ENCODE assay signal across 19 cellular contexts in genomic region chr1:25785321-25786067, GRCh38. TPM values are rescaled to one million over a fixed set of nuclear protein-coding genes. Genes with fewer than 3 reads are reported as not detected.
DNase-seq lines count a peak whose midpoint lies in the region; ATAC-seq, FAIRE-seq and TF ChIP-seq lines count a peak whose summit lies in the region.
"Had no signal": no experiment of that assay in that cellular context is flagged by ENCODE, and none has a peak within 500 bp of the region (broad histone marks: within the 10 kb centered on the region; RNA-seq: fewer than 3 reads in every experiment).

No MANE protein-coding gene starts in this region.

- no peaks in the 10 kb centered on the region for H3K79me2 ChIP-seq in K562 (ENCODE audit: control insufficient read depth, insufficient read depth, low read length)
- H3K79me2 ChIP-seq in OCI-LY7 (ENCODE audit: insufficient read depth, low read depth, low read length), result no peaks in the 10 kb centered on the region

- 60% methylated on average over 10 of the region's 10 CpGs for WGBS in K562 (ENCODE audit: insufficient coverage, low coverage, missing lambda C conversion rate)

- H3K27ac ChIP-seq in K562 (ENCODE audit: extremely low read depth, low read depth, low read length) (no peak overlapping the region), gastrocnemius medialis (peak overlapping the region; percentile 36 to 74 (median 54)), OCI-LY7 (ENCODE audit: low read depth, low read length, poor library complexity, severe bottlenecking) (no peak overlapping the region)

- in situ Hi-C loops in K562 (cut with MboI) (no loop called here), gastrocnemius medialis (cut with MboI; ENCODE audit: low sequenced_read_pairs in 4 of 4) (no loop called here)

- CTCF ChIA-PET in K562 (lab: Yijun Ruan, JAX; ENCODE audit: low intra/inter-chr PET ratio), result no interaction called here
- CTCF ChIA-PET in OCI-LY7 (lab: Charles Lee; ENCODE audit: unreplicated experiment), result no interaction called here

- H3K9me3 ChIP-seq in K562 (replicated peaks; ENCODE audit: control insufficient read depth, insufficient read depth, low read depth, low read length) (no peaks in the 10 kb centered on the region), gastrocnemius medialis (no peaks in the 10 kb centered on the region), OCI-LY7 (ENCODE audit: low read length) (no peaks in the 10 kb centered on the region)

- H3K27me3 ChIP-seq in K562 (ENCODE audit: control insufficient read depth in 2 of 2, insufficient read depth in 2 of 2, low read length in 2 of 2) (peaks cover 15 to 30% of the 10 kb centered on the region in 2 experiments), gastrocnemius medialis (no peaks in the 10 kb centered on the region)

- peaks cover 28% of the 10 kb centered on the region for H3K4me1 Mint-ChIP-seq in stimulated activated naive CD8-positive, alpha-beta T cell treated with anti-CD3 and anti-CD28 coated beads, Interleukin-15, amount 100 ng/mL, for 72 hours

- no peak for TF ChIP-seq RAD21 in K562 (CRISPR knock-in tag; conservative IDR thresholded peaks at IDR 0.05 in 1 of 2, IDR thresholded peaks at IDR 0.05 in 1 of 2)

- no peak for TF ChIP-seq POLR2A in K562 (conservative IDR thresholded peaks at IDR 0.05)
- no peak for TF ChIP-seq POLR2A in gastrocnemius medialis (IDR thresholded peaks at IDR 0.05)

- H3K4me3 ChIP-seq in K562, result no peak overlapping the region
- no peak overlapping the region for H3K4me3 ChIP-seq in gastrocnemius medialis
- no peak overlapping the region for H3K4me3 ChIP-seq in OCI-LY7 (ENCODE audit: low read depth, low read length, poor library complexity, severe bottlenecking)
- H3K4me3 ChIP-seq: GM23338 had no signal

- BruUV-seq in K562 (replicated peaks; lab: Mats Ljungman, UMichigan) (no TSS peak), OCI-LY7 (replicated peaks; lab: Mats Ljungman, UMichigan) (no TSS peak)

- H4K20me1 ChIP-seq in K562 (replicated peaks; ENCODE audit: control insufficient read depth, insufficient read depth, low read length) (0 out of 2 replicates have a peak, but pooled peaks cover 5% of the 10 kb centered on the region), OCI-LY7 (ENCODE audit: insufficient read depth, low read length) (no peaks in the 10 kb centered on the region)

- H3K9me2 ChIP-seq in OCI-LY7 (ENCODE audit: insufficient read depth, low read length), result no peaks in the 10 kb centered on the region

- POLR2A ChIA-PET in K562 (lab: Yijun Ruan, JAX), result interaction anchor here (0.6 to 1.6 kb wide), 3 partner anchors 10 to 24 kb away, joined by 3 to 5 read pairs (median 3); no protein-coding TSS in a partner anchor
- POLR2A ChIA-PET in OCI-LY7 (lab: Charles Lee), result interaction anchor here (0.7 kb wide), 1 partner anchor 18 kb away, joined by 3 read pairs; no protein-coding TSS in a partner anchor

- H3K9me1 ChIP-seq in K562 (ENCODE audit: control insufficient read depth, insufficient read depth, low read length), result peaks cover 3% of the 10 kb centered on the region

- no peaks in the 10 kb centered on the region for H3K36me3 ChIP-seq in K562 (ENCODE audit: control insufficient read depth, insufficient read depth, low read length)
- no peaks in the 10 kb centered on the region for H3K36me3 ChIP-seq in gastrocnemius medialis
- no peaks in the 10 kb centered on the region for H3K36me3 ChIP-seq in OCI-LY7 (ENCODE audit: insufficient read depth, low read length)

- ATAC-seq in Right ventricle myocardium superior (ENCODE audit: poor library complexity) (no peak), left ventricle myocardium superior (no peak), K562 (no peak), left colon (peak; percentile 62), gastrocnemius medialis (no peak), HG02642 (IDR thresholded peaks at IDR 0.05; ENCODE audit: poor library complexity, unreplicated experiment) (no peak)
- no peak for ATAC-seq in stimulated activated naive CD8-positive, alpha-beta T cell treated with anti-CD3 and anti-CD28 coated beads, Interleukin-15, amount 100 ng/mL, for 72 hours
- ATAC-seq: GM23338, HCT116 had no signal

- no peak overlapping the region for H3K4me3 Mint-ChIP-seq in stimulated activated naive CD8-positive, alpha-beta T cell treated with anti-CD3 and anti-CD28 coated beads, Interleukin-15, amount 100 ng/mL, for 72 hours
- H3K4me3 Mint-ChIP-seq: GM23338 had no signal

- H2AFZ ChIP-seq in K562 (ENCODE audit: low read depth, low read length), result no peak overlapping the region
- no peak overlapping the region for H2AFZ ChIP-seq in OCI-LY7 (ENCODE audit: low read length)
- H2AFZ ChIP-seq: GM23338 had no signal

- DNase-seq in Right ventricle myocardium superior, result peak; percentile 29
- DNase-seq in left ventricle myocardium superior, result no peak
- no peak for DNase-seq in K562 (ENCODE audit: extremely low read depth in 1 of 4, low spot score in 3 of 4)
- DNase-seq in left colon, result no peak
- no peak for DNase-seq in gastrocnemius medialis
- DNase-seq in OCI-LY7 (ENCODE audit: low spot score), result no peak
- DNase-seq in stimulated activated naive CD8-positive, alpha-beta T cell treated with anti-CD3 and anti-CD28 coated beads, Interleukin-15, amount 100 ng/mL, for 72 hours, result no peak
- DNase-seq: KG1, NCI-H1436, NCI-H2029, NCI-H2171 treated with DMSO at 0.1 percent for 48 hours, NCI-H774, SHP77 had no signal

- H3K4me1 ChIP-seq in K562 (replicated peaks in 1 of 2; ENCODE audit: control insufficient read depth in 2 of 2, insufficient read depth in 2 of 2, low read length in 2 of 2) (peaks cover 28 to 39% of the 10 kb centered on the region in 2 experiments), gastrocnemius medialis (peaks cover 38 to 50% of the 10 kb centered on the region in 2 donors), OCI-LY7 (ENCODE audit: insufficient read depth, low read length, poor library complexity, severe bottlenecking) (peaks cover 10% of the 10 kb centered on the region)

- no peak for TF ChIP-seq EP300 in K562 (IDR thresholded peaks at IDR 0.05; ENCODE audit: low read length)

- H3K9ac ChIP-seq in K562 (ENCODE audit: insufficient read depth in 1 of 2, low read depth in 2 of 2, low read length in 2 of 2), result no peak overlapping the region

- TF ChIP-seq CTCF in K562 (IDR thresholded peaks at IDR 0.05 in 2 of 3, conservative IDR thresholded peaks at IDR 0.05 in 1 of 3; ENCODE audit: insufficient read depth in 2 of 3, low read depth in 1 of 3, low read length in 3 of 3), result no peak
- no peak for TF ChIP-seq CTCF in gastrocnemius medialis (IDR thresholded peaks at IDR 0.05 in 4 of 5, conservative IDR thresholded peaks at IDR 0.05 in 1 of 5)
- no peak for TF ChIP-seq CTCF in OCI-LY7 (conservative IDR thresholded peaks at IDR 0.05; ENCODE audit: low read length)

- intact Hi-C loops in Right ventricle myocardium superior (cut with DNase I), result loop anchor here (10.0 kb wide), 1 partner anchor 91 kb away; no protein-coding TSS in a partner anchor
- intact Hi-C loops in left ventricle myocardium superior (cut with micrococcal nuclease), result no loop called here
- intact Hi-C loops in K562 (cut with micrococcal nuclease), result no loop called here
- intact Hi-C loops in left colon (cut with DNase I, micrococcal nuclease), result no loop called here
- intact Hi-C loops in gastrocnemius medialis (cut with DNase I; ENCODE audit: low total_unique reads), result no loop called here
- intact Hi-C loops in OCI-LY7 (cut with micrococcal nuclease; ENCODE audit: unreplicated experiment), result no loop called here

- no peaks in the 10 kb centered on the region for H3K9me3 Mint-ChIP-seq in stimulated activated naive CD8-positive, alpha-beta T cell treated with anti-CD3 and anti-CD28 coated beads, Interleukin-15, amount 100 ng/mL, for 72 hours
- H3K9me3 Mint-ChIP-seq: GM23338 had no signal

- no peaks in the 10 kb centered on the region for H3K27me3 Mint-ChIP-seq in stimulated activated naive CD8-positive, alpha-beta T cell treated with anti-CD3 and anti-CD28 coated beads, Interleukin-15, amount 100 ng/mL, for 72 hours

- no peak for FAIRE-seq in K562 (lab: Jason Lieb, UNC)
- FAIRE-seq: A204.1, GM12892, RCC 7860 had no signal

- no peak overlapping the region for H3K4me2 ChIP-seq in K562 (ENCODE audit: insufficient read depth, low read length)
- no peak overlapping the region for H3K4me2 ChIP-seq in OCI-LY7 (ENCODE audit: low read length)
- H3K4me2 ChIP-seq: GM23338 had no signal

- H3K27ac Mint-ChIP-seq in stimulated activated naive CD8-positive, alpha-beta T cell treated with anti-CD3 and anti-CD28 coated beads, Interleukin-15, amount 100 ng/mL, for 72 hours, result peak overlapping the region in 1 of 2 donors; percentile 84
- H3K27ac Mint-ChIP-seq: GM23338 had no signal

RNA-seq across cellular contexts. Expression of gene SELENON, which starts 14.5 kb away (rescaled TPM):
- 39.6 TPM for total RNA-seq in Right ventricle myocardium superior
- 46.3 TPM for total RNA-seq in left ventricle myocardium superior
- 10.6 and 27.1 TPM in 2 replicates for total RNA-seq in K562 (2011; cell fraction: chromatin; rRNA removed; ENCODE audit: low replicate concordance)
- total RNA-seq in K562 (2011; cell fraction: nucleolus; rRNA removed), result 20.8 and 22.0 TPM in 2 replicates
- total RNA-seq in K562 (2011; cell fraction: nucleoplasm; rRNA removed), result 23.3 and 31.8 TPM in 2 replicates
- total RNA-seq in K562 (2014; rRNA removed), result 6.1 and 10.0 TPM in 2 replicates
- 5.1 and 6.8 TPM in 2 replicates for total RNA-seq in K562 (2014; rRNA removed; fragmentation: Illumina TruSeq; extraction: Trizol)
- total RNA-seq in K562 (2015; rRNA removed; fragmentation: Illumina TruSeq; extraction: Trizol), result 7.0 and 7.4 TPM in 2 replicates
- total RNA-seq in K562 (2021), result 21.2 and 24.4 TPM in 2 replicates
- 7.1 and 7.2 TPM in 2 replicates for polyA plus RNA-seq in K562 (2011; rRNA removed)
- 12.7 and 12.8 TPM in 2 replicates for polyA plus RNA-seq in K562 (2011; cell fraction: cytosol; rRNA removed)
- polyA plus RNA-seq in K562 (2011; cell fraction: nucleus; rRNA removed), result 13.8 and 19.5 TPM in 2 replicates
- polyA plus RNA-seq in K562 (2012), result 17.5 and 37.6 TPM in 2 replicates
- polyA plus RNA-seq in K562 (2014; fragmentation: Illumina TruSeq; extraction: Trizol), result 26.7 and 28.9 TPM in 2 replicates
- 1 to 10 TPM in 1 of 2 experiments, under 1 TPM in 1; 0.43 to 1.5 TPM for polyA plus RNA-seq in K562 (2014; fragmentation: Nextera tagmentation; extraction: Ambion mirVana)
- 12.5 and 12.6 TPM in 2 replicates for polyA plus RNA-seq in K562 (2014; rRNA removed)
- polyA minus RNA-seq in K562 (2011; rRNA and poly(A)+ RNA removed), result 3.7 and 4.2 TPM in 2 replicates
- 12.5 and 15.8 TPM in 2 replicates for polyA minus RNA-seq in K562 (2011; cell fraction: cytosol; rRNA and poly(A)+ RNA removed)
- 2.4 and 3.6 TPM in 2 replicates for polyA minus RNA-seq in K562 (2011; cell fraction: nucleus; rRNA and poly(A)+ RNA removed)
- 10 to 100 TPM; 29.6 to 33.2 TPM for total RNA-seq in left colon
- total RNA-seq in gastrocnemius medialis, result 10 to 100 TPM; 20.0 to 51.0 (median 43.3) TPM
- total RNA-seq in OCI-LY7 (2014; rRNA removed; shearing (Covaris generic)), result 5.6 and 9.9 TPM in 2 replicates
- 28.1 and 28.3 TPM in 2 replicates for total RNA-seq in OCI-LY7 (2022)

RNA-seq across cellular contexts. Expression of gene MTFR1L, which starts 34.3 kb away (rescaled TPM):
- total RNA-seq in Right ventricle myocardium superior (222 TPM), left ventricle myocardium superior (227 TPM), K562 (2014; rRNA removed) (43.5 and 54.9 TPM in 2 replicates), K562 (2014; rRNA removed; fragmentation: Illumina TruSeq; extraction: Trizol) (39.2 and 41.4 TPM in 2 replicates), K562 (2015; rRNA removed; fragmentation: Illumina TruSeq; extraction: Trizol) (45.2 and 45.8 TPM in 2 replicates), K562 (2021) (54.3 and 58.5 TPM in 2 replicates), left colon (10 to 100 TPM; 42.1 to 59.4 TPM), gastrocnemius medialis (100 to 1,000 TPM; 123 to 186 (median 170) TPM), OCI-LY7 (2022) (43.4 and 51.2 TPM in 2 replicates)
- 93.2 and 162 TPM in 2 replicates for total RNA-seq in K562 (2011; cell fraction: chromatin; rRNA removed; ENCODE audit: low replicate concordance)
- 112 and 114 TPM in 2 replicates for total RNA-seq in K562 (2011; cell fraction: nucleolus; rRNA removed)
- total RNA-seq in K562 (2011; cell fraction: nucleoplasm; rRNA removed), result 110 and 117 TPM in 2 replicates
- polyA plus RNA-seq in K562 (2011; rRNA removed) (53.7 and 79.7 TPM in 2 replicates), K562 (2014; fragmentation: Illumina TruSeq; extraction: Trizol) (71.0 and 84.8 TPM in 2 replicates), K562 (2014; fragmentation: Nextera tagmentation; extraction: Ambion mirVana) (10 to 100 TPM; 81.2 to 98.5 TPM), K562 (2014; rRNA removed) (45.1 and 60.0 TPM in 2 replicates)
- polyA plus RNA-seq in K562 (2011; cell fraction: cytosol; rRNA removed), result 75.5 and 87.3 TPM in 2 replicates
- polyA plus RNA-seq in K562 (2011; cell fraction: nucleus; rRNA removed), result 196 and 214 TPM in 2 replicates
- 57.4 and 71.0 TPM in 2 replicates for polyA plus RNA-seq in K562 (2012)
- polyA minus RNA-seq in K562 (2011; rRNA and poly(A)+ RNA removed), result 35.2 and 44.3 TPM in 2 replicates
- polyA minus RNA-seq in K562 (2011; cell fraction: cytosol; rRNA and poly(A)+ RNA removed), result 23.6 and 25.6 TPM in 2 replicates
- 31.9 and 51.9 TPM in 2 replicates for polyA minus RNA-seq in K562 (2011; cell fraction: nucleus; rRNA and poly(A)+ RNA removed)
- total RNA-seq in OCI-LY7 (2014; rRNA removed; shearing (Covaris generic)), result 33.6 and 35.3 TPM in 2 replicates

Comparison
In these comparisons a context has a peak if more than half of its experiments do, and no peak if none do; other contexts are left out.
1. H3K27ac ChIP-seq: peak in gastrocnemius medialis (4 of 4); none in K562 (single experiment) and OCI-LY7 (single experiment).